In the genomic region with DNA sequence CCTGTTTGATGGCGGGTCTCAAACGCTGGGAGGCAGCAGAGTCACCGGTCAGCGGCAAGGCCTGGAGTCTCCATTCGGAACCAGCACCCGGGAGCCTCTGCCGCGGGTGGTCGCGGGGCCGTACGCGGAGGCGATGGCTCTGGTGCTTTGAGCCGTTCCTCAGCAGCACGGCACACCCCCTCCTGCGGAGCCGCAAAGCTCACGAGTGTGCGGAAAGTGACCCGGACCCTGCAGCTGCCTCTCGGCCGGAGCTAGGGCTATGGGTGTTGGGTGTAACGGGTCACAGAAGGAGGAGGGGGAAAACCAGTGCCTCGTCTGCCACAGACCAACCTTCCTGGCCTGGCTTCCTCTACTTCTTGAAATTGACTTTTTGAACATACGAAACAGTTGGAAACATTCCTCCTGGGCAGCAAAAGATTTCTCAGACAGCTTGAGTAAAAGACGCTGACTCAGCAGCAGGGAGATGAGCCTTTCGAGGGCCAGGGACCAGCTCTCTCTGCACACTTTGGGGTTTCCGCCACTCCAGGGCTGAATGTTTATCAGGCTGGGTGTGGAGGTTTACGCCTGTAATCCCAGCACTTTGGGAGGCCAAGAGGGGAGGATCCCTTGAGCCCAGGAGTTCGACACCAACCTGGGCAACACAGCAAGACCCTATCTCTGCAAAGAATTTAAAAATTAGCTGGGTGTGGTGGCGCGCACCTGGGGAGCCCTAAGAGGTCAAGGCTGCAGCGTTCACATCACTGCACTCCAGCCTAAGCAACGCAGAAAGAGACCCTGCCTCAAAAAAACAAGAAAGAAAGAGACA, we compare ENCODE assay signal across 10 cellular contexts. TPM values are rescaled to one million over a fixed set of nuclear protein-coding genes. Genes with fewer than 3 reads are reported as not detected.
DNase-seq lines count a peak whose midpoint lies in the region; ATAC-seq and TF ChIP-seq lines count a peak whose summit lies in the region.
"Had no signal": no experiment of that assay in that cellular context is flagged by ENCODE, and none has a peak within 500 bp of the region (broad histone marks: within the 10 kb centered on the region; RNA-seq: fewer than 3 reads in every experiment).

No MANE protein-coding gene starts in this region.

- no peaks in the 10 kb centered on the region for H3K27me3 ChIP-seq in ascending aorta
- H3K27me3 ChIP-seq in thoracic aorta (replicated peaks; ENCODE audit: insufficient read depth), result no peaks in the 10 kb centered on the region

- no peak for ATAC-seq in thoracic aorta (ENCODE audit: insufficient number of reproducible peaks, low FRiP score, low read depth)

- no peaks in the 10 kb centered on the region for H3K36me3 ChIP-seq in HEK293 (ENCODE audit: control insufficient read depth in 2 of 2, insufficient read depth in 1 of 2, low read length in 2 of 2)
- peaks cover 0 to 9% of the 10 kb centered on the region in 2 donors for H3K36me3 ChIP-seq in ascending aorta
- H3K36me3 ChIP-seq in thoracic aorta, result no peaks in the 10 kb centered on the region

- H3K4me3 ChIP-seq in HEK293 (ENCODE audit: low read depth, low read length) (no peak overlapping the region), ascending aorta (no peak overlapping the region), thoracic aorta (no peak overlapping the region)

- TF ChIP-seq CTCF in HEK293 (tag by site-specific recombination; IDR thresholded peaks at IDR 0.05) (no peak), ascending aorta (IDR thresholded peaks at IDR 0.05) (no peak), thoracic aorta (IDR thresholded peaks at IDR 0.05) (no peak)

- DNase-seq in ascending aorta (ENCODE audit: low spot score in 2 of 2) (no peak), iris pigment epithelial cell (ENCODE audit: low read depth) (peak; percentile 20), thoracic aorta (ENCODE audit: low spot score) (no peak), HuH-7 (ENCODE audit: low spot score) (no peak), DMS 273 treated with DMSO at 0.1 percent for 48 hours (lab: John Stamatoyannopoulos, UW) (no peak)
- DNase-seq in stimulated activated CD8-positive, alpha-beta memory T cell treated with anti-CD3 and anti-CD28 coated beads, Interleukin-4, amount 100 ng/mL, for 48 hours, result no peak
- DNase-seq: activated naive CD8-positive, alpha-beta T cell treated with anti-CD3 and anti-CD28 coated beads, Interleukin-2, amount 50 U/mL, for 24 hours; effector memory CD4-positive, alpha-beta T cell; NCI-H1694 had no signal

- H3K4me1 ChIP-seq in HEK293 (ENCODE audit: control insufficient read depth, insufficient read depth, low read length) (peaks cover 8% of the 10 kb centered on the region), ascending aorta (peaks cover 12 to 40% of the 10 kb centered on the region in 2 donors), thoracic aorta (ENCODE audit: control insufficient read depth in 1 of 2, low read depth in 2 of 2) (peaks cover 32 to 53% of the 10 kb centered on the region in 2 donors)

- H3K9me3 ChIP-seq in HEK293 (ENCODE audit: control insufficient read depth, insufficient read depth, low read depth, low read length) (no peaks in the 10 kb centered on the region), ascending aorta (no peaks in the 10 kb centered on the region), thoracic aorta (no peaks in the 10 kb centered on the region)

- POLR2A ChIA-PET in HEK293 (lab: Yijun Ruan, JAX), result no interaction called here

- H3K27ac ChIP-seq in HEK293 (ENCODE audit: extremely low read depth, low read depth, low read length) (no peak overlapping the region), ascending aorta (peak overlapping the region; percentile 84 to 85), thoracic aorta (peak overlapping the region; percentile 79 to 87)

- intact Hi-C loops in ascending aorta (cut with DNase I), result no loop called here

- CTCF ChIA-PET in HEK293 (lab: Yijun Ruan, JAX), result interaction anchor here (0.5 to 2.9 kb wide), 5 partner anchors 15 to 587 kb away, joined by 3 to 14 read pairs (median 3); no protein-coding TSS in a partner anchor

TF ChIP-seq in HEK293, 187 proteins besides CTCF, POLR2A, EP300 and RAD21:
- TF ChIP-seq, protein P1, sequence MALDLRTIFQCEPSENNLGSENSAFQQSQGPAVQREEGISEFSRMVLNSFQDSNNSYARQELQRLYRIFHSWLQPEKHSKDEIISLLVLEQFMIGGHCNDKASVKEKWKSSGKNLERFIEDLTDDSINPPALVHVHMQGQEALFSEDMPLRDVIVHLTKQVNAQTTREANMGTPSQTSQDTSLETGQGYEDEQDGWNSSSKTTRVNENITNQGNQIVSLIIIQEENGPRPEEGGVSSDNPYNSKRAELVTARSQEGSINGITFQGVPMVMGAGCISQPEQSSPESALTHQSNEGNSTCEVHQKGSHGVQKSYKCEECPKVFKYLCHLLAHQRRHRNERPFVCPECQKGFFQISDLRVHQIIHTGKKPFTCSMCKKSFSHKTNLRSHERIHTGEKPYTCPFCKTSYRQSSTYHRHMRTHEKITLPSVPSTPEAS (tag by site-specific recombination; IDR thresholded peaks at IDR 0.05), result no peak
- TF ChIP-seq ZNF76 (tag by site-specific recombination; IDR thresholded peaks at IDR 0.05; ENCODE audit: borderline replicate concordance, low read depth) (no peak), ZNF121 (tag by site-specific recombination; IDR thresholded peaks at IDR 0.05) (peak; percentile 80), ZNF621 (tag by site-specific recombination; IDR thresholded peaks at IDR 0.05) (no peak), ZNF132 (tag by site-specific recombination; IDR thresholded peaks at IDR 0.05; ENCODE audit: borderline replicate concordance) (no peak), ZNF416 (tag by site-specific recombination; IDR thresholded peaks at IDR 0.05) (no peak), ZNF214 (tag by site-specific recombination; IDR thresholded peaks at IDR 0.05; ENCODE audit: borderline replicate concordance) (no peak)
- TF ChIP-seq, protein P2, sequence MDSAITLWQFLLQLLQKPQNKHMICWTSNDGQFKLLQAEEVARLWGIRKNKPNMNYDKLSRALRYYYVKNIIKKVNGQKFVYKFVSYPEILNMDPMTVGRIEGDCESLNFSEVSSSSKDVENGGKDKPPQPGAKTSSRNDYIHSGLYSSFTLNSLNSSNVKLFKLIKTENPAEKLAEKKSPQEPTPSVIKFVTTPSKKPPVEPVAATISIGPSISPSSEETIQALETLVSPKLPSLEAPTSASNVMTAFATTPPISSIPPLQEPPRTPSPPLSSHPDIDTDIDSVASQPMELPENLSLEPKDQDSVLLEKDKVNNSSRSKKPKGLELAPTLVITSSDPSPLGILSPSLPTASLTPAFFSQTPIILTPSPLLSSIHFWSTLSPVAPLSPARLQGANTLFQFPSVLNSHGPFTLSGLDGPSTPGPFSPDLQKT (IDR thresholded peaks at IDR 0.05; ENCODE audit: borderline replicate concordance, low read depth, low read length), result no peak

RNA-seq across cellular contexts. Expression of gene PITPNA, which starts 26.4 kb away (rescaled TPM):
- 15.9 TPM for total RNA-seq in ascending aorta
- 10 to 100 TPM; 33.8 to 39.4 TPM for total RNA-seq in thoracic aorta

RNA-seq across cellular contexts. Expression of gene SLC43A2, which starts 39.7 kb away (rescaled TPM):
- total RNA-seq in ascending aorta, result 27.6 TPM
- 10 to 100 TPM; 21.1 to 21.9 TPM for total RNA-seq in thoracic aorta

RNA-seq across cellular contexts. Expression of gene SCARF1, which starts 56.5 kb away (rescaled TPM):
- total RNA-seq in ascending aorta (295 TPM), thoracic aorta (10 to 100 TPM; 17.6 to 19.1 TPM)

Comparison
In these comparisons a context has a peak if more than half of its experiments do, and no peak if none do; other contexts are left out.
1. RNA of gene SCARF1, which starts 56.5 kb away (total RNA-seq): 295 TPM in ascending aorta (single experiment); 17.6 to 19.1 TPM in thoracic aorta; every median in the first group is over 10 times any median in the second.